Comparison of ENCODE assay signal across 8 cellular contexts in genomic region chr16:70437017-70437581, GRCh38. TPM values are rescaled to one million over a fixed set of nuclear protein-coding genes. Genes with fewer than 3 reads are reported as not detected.
DNase-seq lines count a peak whose midpoint lies in the region; ATAC-seq and TF ChIP-seq lines count a peak whose summit lies in the region.

No MANE protein-coding gene starts in this region.

- H3K36me3 Mint-ChIP-seq in stimulated activated naive B cell treated with anti-CD40 and anti-IgM and Interleukin-4, amounts not matched to agents 10 μg/mL and 1 μg/mL and 100 μg/mL, for 72 hours, result peaks cover 18 to 23% of the 10 kb centered on the region in 2 donors

- H3K4me1 ChIP-seq in cardiac muscle cell (ENCODE audit: low read depth), result peaks cover 52% of the 10 kb centered on the region

- no peaks in the 10 kb centered on the region for H3K27me3 Mint-ChIP-seq in stimulated activated naive B cell treated with anti-CD40 and anti-IgM and Interleukin-4, amounts not matched to agents 10 μg/mL and 1 μg/mL and 100 μg/mL, for 72 hours

- DNase-seq in cardiac muscle cell (ENCODE audit: low read depth in 1 of 2, low spot score in 1 of 2) (peak; percentile 87 to 94), cardiac septum (ENCODE audit: low spot score) (no peak), SK-N-MC (ENCODE audit: low read depth, low spot score) (no peak), fibroblast of villous mesenchyme (ENCODE audit: low read depth) (peak; percentile 99), DMS153 (lab: John Stamatoyannopoulos, UW) (no peak), activated gamma-delta T cell (lab: John Stamatoyannopoulos, UW) (no peak)
- no peak for DNase-seq in stimulated activated naive B cell treated with anti-CD40 and anti-IgM and Interleukin-4, amounts not matched to agents 10 μg/mL and 1 μg/mL and 100 μg/mL, for 72 hours

- peak overlapping the region; percentile 83 for H3K4me3 ChIP-seq in cardiac muscle cell
- peak overlapping the region; percentile 79 for H3K4me3 ChIP-seq in SK-N-MC
- H3K4me3 ChIP-seq in fibroblast of villous mesenchyme (ENCODE audit: low read depth, low read length), result peak overlapping the region; percentile 70

- intact Hi-C loops in cardiac septum (cut with DNase I), result no loop called here

- H3K9me3 ChIP-seq in cardiac muscle cell (ENCODE audit: low read depth) (no peaks in the 10 kb centered on the region), SK-N-MC (ENCODE audit: low read depth, low read length) (no peaks in the 10 kb centered on the region)

- no peak for ATAC-seq in stimulated activated naive B cell treated with anti-CD40 and anti-IgM and Interleukin-4, amounts not matched to agents 10 μg/mL and 1 μg/mL and 100 μg/mL, for 72 hours (replicated peaks)
- ATAC-seq in GM18519 (IDR thresholded peaks at IDR 0.05; ENCODE audit: low FRiP score, unreplicated experiment), result no peak

- H3K36me3 ChIP-seq in cardiac muscle cell, result no peaks in the 10 kb centered on the region
- no peaks in the 10 kb centered on the region for H3K36me3 ChIP-seq in SK-N-MC (ENCODE audit: insufficient read depth, low read length)

- no peaks in the 10 kb centered on the region for H3K9me3 Mint-ChIP-seq in stimulated activated naive B cell treated with anti-CD40 and anti-IgM and Interleukin-4, amounts not matched to agents 10 μg/mL and 1 μg/mL and 100 μg/mL, for 72 hours

- H3K9ac ChIP-seq in SK-N-MC (ENCODE audit: insufficient read length), result no peak overlapping the region

- peak overlapping the region; percentile 99 to 100 for H3K4me3 Mint-ChIP-seq in stimulated activated naive B cell treated with anti-CD40 and anti-IgM and Interleukin-4, amounts not matched to agents 10 μg/mL and 1 μg/mL and 100 μg/mL, for 72 hours

- no peaks in the 10 kb centered on the region for H3K27me3 ChIP-seq in cardiac muscle cell

- H3K27ac ChIP-seq in cardiac muscle cell, result peak overlapping the region; percentile 92
- no peak overlapping the region for H3K27ac ChIP-seq in SK-N-MC

- H3K4me1 Mint-ChIP-seq in stimulated activated naive B cell treated with anti-CD40 and anti-IgM and Interleukin-4, amounts not matched to agents 10 μg/mL and 1 μg/mL and 100 μg/mL, for 72 hours, result peaks cover 45 to 66% of the 10 kb centered on the region in 2 donors

- H3K27ac Mint-ChIP-seq in stimulated activated naive B cell treated with anti-CD40 and anti-IgM and Interleukin-4, amounts not matched to agents 10 μg/mL and 1 μg/mL and 100 μg/mL, for 72 hours, result peak overlapping the region; percentile 33

- no peak for TF ChIP-seq CTCF in cardiac muscle cell (IDR thresholded peaks at IDR 0.05; ENCODE audit: low read depth, low read length)
- no peak for TF ChIP-seq CTCF in fibroblast of villous mesenchyme (IDR thresholded peaks at IDR 0.05; ENCODE audit: insufficient read depth, low read depth, low read length)

RNA-seq across cellular contexts. Expression of gene ST3GAL2, which starts 1.8 kb away (rescaled TPM):
- total RNA-seq in cardiac muscle cell (87.3 and 115 TPM in 2 replicates), cardiac septum (24.2 TPM), fibroblast of villous mesenchyme (42.7 and 51.2 TPM in 2 replicates)
- 46.1 and 50.9 TPM in 2 replicates for polyA plus RNA-seq in cardiac muscle cell

RNA-seq across cellular contexts. Expression of gene FCSK, which starts 17.3 kb away (rescaled TPM):
- total RNA-seq in cardiac muscle cell (13.8 and 22.5 TPM in 2 replicates), cardiac septum (9.4 TPM), fibroblast of villous mesenchyme (9.0 and 9.5 TPM in 2 replicates)
- 10.2 and 12.0 TPM in 2 replicates for polyA plus RNA-seq in cardiac muscle cell

Comparison
In these comparisons a context has a peak if more than half of its experiments do, and no peak if none do; other contexts are left out.
1. DNase-seq: peak in cardiac muscle cell (2 of 2) and fibroblast of villous mesenchyme (single experiment); none in cardiac septum (single experiment), SK-N-MC (single experiment), stimulated activated naive B cell treated with anti-CD40 and anti-IgM and Interleukin-4, amounts not matched to agents 10 μg/mL and 1 μg/mL and 100 μg/mL, for 72 hours (single experiment), DMS153 (single experiment) and activated gamma-delta T cell (single experiment).
2. Peak in every context shown above with its lines, with median percentiles within 50 percentile points of each other: H3K4me3 ChIP-seq.